ENCODE assay signal across 13 cellular contexts in genomic region chr5:149030392-149030791, GRCh38. TPM values are rescaled to one million over a fixed set of nuclear protein-coding genes. Genes with fewer than 3 reads are reported as not detected.
A peak's percentile ranks its signal among the peaks of the same experiment; 100 is the strongest.
DNase-seq lines count a peak whose midpoint lies in the region.
"Had no signal": no experiment of that assay in that cellular context is flagged by ENCODE, and none has a peak within 500 bp of the region (broad histone marks: within the 10 kb centered on the region; RNA-seq: fewer than 3 reads in every experiment).

No MANE protein-coding gene starts in this region.

- DNase-seq in NCI-H510A treated with DMSO at 0.1 percent for 48 hours (lab: John Stamatoyannopoulos, UW): peak; percentile 2
- DNase-seq in NCI-H510A (lab: John Stamatoyannopoulos, UW): no peak
- DNase-seq in NCI-H226: peak; percentile 32
- peak; percentile 63 for DNase-seq in dedifferentiated amniotic fluid mesenchymal stem cell (ENCODE audit: extremely low spot score)
- DNase-seq in renal cortical epithelial cell (ENCODE audit: low read depth): peak; percentile 33
- no peak for DNase-seq in NOMO-1 treated with dmso at 0.1 percent for 144 hours (lab: John Stamatoyannopoulos, UW; ENCODE audit: unreplicated experiment)
- DNase-seq in stimulated activated naive CD4-positive, alpha-beta T cell treated with Interleukin-2 at 50 U/mL for 16 hours (lab: John Stamatoyannopoulos, UW): no peak
- DNase-seq in NCI-H1105 treated with DMSO at 0.1 percent for 48 hours (lab: John Stamatoyannopoulos, UW): no peak
- DNase-seq: Calu3, left ventricle myocardium superior, retina, SK-N-SH, thyroid gland had no signal

RNA-seq across cellular contexts. Expression of gene SH3TC2, which starts 32.5 kb away (rescaled TPM):
- 6.4 and 13.9 TPM in 2 replicates for total RNA-seq in renal cortical epithelial cell

Comparison
In these comparisons a context has a peak if more than half of its experiments do, and no peak if none do; other contexts are left out.
1. DNase-seq: peak in NCI-H510A treated with DMSO at 0.1 percent for 48 hours (single experiment), NCI-H226 (single experiment), dedifferentiated amniotic fluid mesenchymal stem cell (single experiment) and renal cortical epithelial cell (single experiment); none in NCI-H510A (single experiment), NOMO-1 treated with dmso at 0.1 percent for 144 hours (single experiment), stimulated activated naive CD4-positive, alpha-beta T cell treated with Interleukin-2 at 50 U/mL for 16 hours (single experiment) and NCI-H1105 treated with DMSO at 0.1 percent for 48 hours (single experiment).